Comparison of ENCODE assay signal across 1 cellular context in genomic region chr22:21964234-21964633, GRCh38.
TF ChIP-seq lines count a peak whose summit lies in the region.

No MANE protein-coding gene starts in this region.

TF ChIP-seq in K562, 482 proteins besides CTCF, POLR2A, EP300 and RAD21 (continued from another document):
- TF ChIP-seq ZNF740 (CRISPR knock-in tag; IDR thresholded peaks at IDR 0.05), result peak; percentile 13; the same call in 1 of the 2 replicates
- TF ChIP-seq ZNF740 (tag; IDR thresholded peaks at IDR 0.05), result peak in 1 of 2 experiments; percentile 7; a peak in 1 of 4 replicates
- TF ChIP-seq ZC3H4 (CRISPR knock-in tag; IDR thresholded peaks at IDR 0.05; ENCODE audit: borderline replicate concordance), result peak; percentile 94; the same call in 1 of the 2 replicates
- TF ChIP-seq ATF1 (CRISPR knock-in tag; IDR thresholded peaks at IDR 0.05), result 0 out of 2 replicates have a peak, but pooled peaks have one; percentile 27
- TF ChIP-seq ATF1 (tag; IDR thresholded peaks at IDR 0.05), result no peak
- no peak for TF ChIP-seq PHF20 (IDR thresholded peaks at IDR 0.05; ENCODE audit: partially characterized antibody)
- peak; percentile 42 for TF ChIP-seq STAG1 (CRISPR knock-in tag; IDR thresholded peaks at IDR 0.05; ENCODE audit: borderline replicate concordance)
- 0 out of 4 replicates have a peak, but pooled peaks have one; percentile 6 to 30 for TF ChIP-seq MLX (CRISPR knock-in tag; conservative IDR thresholded peaks at IDR 0.05)
- TF ChIP-seq, protein P1, sequence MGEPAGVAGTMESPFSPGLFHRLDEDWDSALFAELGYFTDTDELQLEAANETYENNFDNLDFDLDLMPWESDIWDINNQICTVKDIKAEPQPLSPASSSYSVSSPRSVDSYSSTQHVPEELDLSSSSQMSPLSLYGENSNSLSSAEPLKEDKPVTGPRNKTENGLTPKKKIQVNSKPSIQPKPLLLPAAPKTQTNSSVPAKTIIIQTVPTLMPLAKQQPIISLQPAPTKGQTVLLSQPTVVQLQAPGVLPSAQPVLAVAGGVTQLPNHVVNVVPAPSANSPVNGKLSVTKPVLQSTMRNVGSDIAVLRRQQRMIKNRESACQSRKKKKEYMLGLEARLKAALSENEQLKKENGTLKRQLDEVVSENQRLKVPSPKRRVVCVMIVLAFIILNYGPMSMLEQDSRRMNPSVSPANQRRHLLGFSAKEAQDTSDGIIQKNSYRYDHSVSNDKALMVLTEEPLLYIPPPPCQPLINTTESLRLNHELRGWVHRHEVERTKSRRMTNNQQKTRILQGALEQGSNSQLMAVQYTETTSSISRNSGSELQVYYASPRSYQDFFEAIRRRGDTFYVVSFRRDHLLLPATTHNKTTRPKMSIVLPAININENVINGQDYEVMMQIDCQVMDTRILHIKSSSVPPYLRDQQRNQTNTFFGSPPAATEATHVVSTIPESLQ (CRISPR knock-in tag; IDR thresholded peaks at IDR 0.05), result no peak
- TF ChIP-seq PHTF2 (CRISPR knock-in tag; IDR thresholded peaks at IDR 0.05), result 0 out of 2 replicates have a peak, but pooled peaks have one; percentile 12
- TF ChIP-seq SUPT5H (IDR thresholded peaks at IDR 0.05), result peak; percentile 45; the same call in 1 of the 2 replicates
- TF ChIP-seq, protein P2, sequence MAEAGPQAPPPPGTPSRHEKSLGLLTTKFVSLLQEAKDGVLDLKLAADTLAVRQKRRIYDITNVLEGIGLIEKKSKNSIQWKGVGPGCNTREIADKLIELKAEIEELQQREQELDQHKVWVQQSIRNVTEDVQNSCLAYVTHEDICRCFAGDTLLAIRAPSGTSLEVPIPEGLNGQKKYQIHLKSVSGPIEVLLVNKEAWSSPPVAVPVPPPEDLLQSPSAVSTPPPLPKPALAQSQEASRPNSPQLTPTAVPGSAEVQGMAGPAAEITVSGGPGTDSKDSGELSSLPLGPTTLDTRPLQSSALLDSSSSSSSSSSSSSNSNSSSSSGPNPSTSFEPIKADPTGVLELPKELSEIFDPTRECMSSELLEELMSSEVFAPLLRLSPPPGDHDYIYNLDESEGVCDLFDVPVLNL (CRISPR knock-in tag; IDR thresholded peaks at IDR 0.05; ENCODE audit: low read depth), result no peak
